Comparison of ENCODE assay signal across 11 cellular contexts in genomic region chr20:23125625-23126191, GRCh38. TPM values are rescaled to one million over a fixed set of nuclear protein-coding genes. Genes with fewer than 3 reads are reported as not detected.
DNase-seq lines count a peak whose midpoint lies in the region; ATAC-seq and TF ChIP-seq lines count a peak whose summit lies in the region.
"Had no signal": no experiment of that assay in that cellular context is flagged by ENCODE, and none has a peak within 500 bp of the region (broad histone marks: within the 10 kb centered on the region; RNA-seq: fewer than 3 reads in every experiment).

No MANE protein-coding gene starts in this region.

- WGBS in ovary, 3 donors: 80 to 94% (median 88%) methylated on average over 5 of the region's 5 CpGs

- H3K9me3 Mint-ChIP-seq in CD14-positive monocyte: no peaks in the 10 kb centered on the region

- no peak for ATAC-seq in GM19023 (IDR thresholded peaks at IDR 0.05; ENCODE audit: unreplicated experiment)
- ATAC-seq: HCT116 had no signal

- peak; percentile 96 for DNase-seq in CD14-positive monocyte (ENCODE audit: low spot score)
- DNase-seq in Karpas-422: peak; percentile 94
- peak in 6 of 10 donors; percentile 27 to 60 (median 52) for DNase-seq in dorsolateral prefrontal cortex
- DNase-seq in ovary: no peak
- DNase-seq in NCI-H2196 (lab: John Stamatoyannopoulos, UW; ENCODE audit: unreplicated experiment): no peak
- no peak for DNase-seq in T-helper 2 cell
- DNase-seq: activated CD4-positive, alpha-beta T cell treated with anti-CD3 and anti-CD28 coated beads, Interleukin-2, amount 50 U/mL, for 48 hours had no signal

- peaks cover 2 to 13% of the 10 kb centered on the region in 2 donors for H3K36me3 Mint-ChIP-seq in CD14-positive monocyte

- H3K9me3 ChIP-seq in Karpas-422 (ENCODE audit: low read length) (no peaks in the 10 kb centered on the region), mucosa of rectum (ENCODE audit: control insufficient read depth in 2 of 2, low read length in 2 of 2) (no peaks in the 10 kb centered on the region), ovary (no peaks in the 10 kb centered on the region)

- intact Hi-C loops in CD14-positive monocyte (cut with micrococcal nuclease) (loop anchor here in 1 of 2 donors (1.0 to 5.0 kb wide), 2 partner anchors 8 to 38 kb away; partner anchors contain the start of gene CD93), dorsolateral prefrontal cortex (cut with DNase I) (no loop called here), ovary (cut with DNase I) (no loop called here)

- H3K36me3 ChIP-seq in Karpas-422 (ENCODE audit: insufficient read depth, low read length) (no peaks in the 10 kb centered on the region), mucosa of rectum (ENCODE audit: control insufficient read depth in 2 of 2, insufficient read depth in 2 of 2, low read length in 2 of 2) (no peaks in the 10 kb centered on the region), ovary (no peaks in the 10 kb centered on the region)

- H2AFZ ChIP-seq in Karpas-422 (ENCODE audit: low read length): 0 out of 2 replicates have a peak overlapping the region, but pooled peaks have one; percentile 68

- peaks cover 50% of the 10 kb centered on the region for H3K4me1 ChIP-seq in Karpas-422 (ENCODE audit: low read length)
- no peaks in the 10 kb centered on the region for H3K4me1 ChIP-seq in mucosa of rectum (ENCODE audit: control insufficient read depth in 2 of 2, insufficient read depth in 2 of 2, low read length in 2 of 2)
- H3K4me1 ChIP-seq in ovary (ENCODE audit: insufficient read depth): no peaks in the 10 kb centered on the region

- no peaks in the 10 kb centered on the region for H3K79me2 ChIP-seq in Karpas-422 (ENCODE audit: low read length)

- H3K9ac ChIP-seq in Karpas-422 (ENCODE audit: low read length): peak overlapping the region; percentile 79
- H3K9ac ChIP-seq in mucosa of rectum (ENCODE audit: low read depth in 1 of 2, low read length in 2 of 2): no peak overlapping the region

- TF ChIP-seq EP300 in ovary (IDR thresholded peaks at IDR 0.05): no peak

- peak overlapping the region; percentile 98 to 99 (median 99) for H3K27ac Mint-ChIP-seq in CD14-positive monocyte

- TF ChIP-seq POLR2A in ovary (IDR thresholded peaks at IDR 0.05): no peak

- peak overlapping the region; percentile 39 to 65 for H3K4me3 Mint-ChIP-seq in CD14-positive monocyte

- peak overlapping the region; percentile 71 for H3K4me2 ChIP-seq in Karpas-422 (ENCODE audit: low read depth, low read length, poor library complexity, severe bottlenecking)

- peaks cover 89% of the 10 kb centered on the region for H3K4me1 Mint-ChIP-seq in CD14-positive monocyte

- H4K20me1 ChIP-seq in Karpas-422 (ENCODE audit: insufficient read depth, low read depth, low read length): no peaks in the 10 kb centered on the region

- H3K27ac ChIP-seq in Karpas-422 (ENCODE audit: low read length) (peak overlapping the region; percentile 98), dorsolateral prefrontal cortex (peak overlapping the region in 30 of 59 donors; percentile 1 to 75 (median 46)), mucosa of rectum (ENCODE audit: low read depth in 2 of 2, low read length in 2 of 2) (peak overlapping the region; percentile 12 to 59), ovary (no peak overlapping the region)

- H3K4me3 ChIP-seq in Karpas-422 (ENCODE audit: low read length) (peak overlapping the region; percentile 51), dorsolateral prefrontal cortex (no peak overlapping the region), mucosa of rectum (ENCODE audit: low read length in 2 of 2) (no peak overlapping the region), ovary (no peak overlapping the region)

- H3K27me3 Mint-ChIP-seq in CD14-positive monocyte (ENCODE audit: low read depth in 3 of 3): no peaks in the 10 kb centered on the region

- no peaks in the 10 kb centered on the region for H3K9me2 ChIP-seq in Karpas-422 (replicated peaks; ENCODE audit: insufficient read depth, low read length)

- TF ChIP-seq CTCF in CD14-positive monocyte (IDR thresholded peaks at IDR 0.05) (no peak), dorsolateral prefrontal cortex (IDR thresholded peaks at IDR 0.05 in 54 of 56, conservative IDR thresholded peaks at IDR 0.05 in 2 of 56; ENCODE audit: low read depth in 1 of 56, partially characterized antibody in 56 of 56) (peak in 1 of 56 donors; percentile 6), ovary (IDR thresholded peaks at IDR 0.05) (no peak)

- H3K27me3 ChIP-seq in Karpas-422 (ENCODE audit: low read length): no peaks in the 10 kb centered on the region
- H3K27me3 ChIP-seq in dorsolateral prefrontal cortex: no peaks in the 10 kb centered on the region
- no peaks in the 10 kb centered on the region for H3K27me3 ChIP-seq in mucosa of rectum (ENCODE audit: control insufficient read depth in 2 of 2, insufficient read depth in 2 of 2, low read length in 2 of 2)
- H3K27me3 ChIP-seq in ovary: no peaks in the 10 kb centered on the region

RNA-seq across cellular contexts. Expression of gene CD93, which starts 39.6 kb away (rescaled TPM):
- polyA plus RNA-seq in CD14-positive monocyte (10 to 100 TPM; 26.0 to 48.9 TPM), ovary (10 to 100 TPM in 1 of 2 donors, 1 to 10 TPM in 1; 10.0 to 42.1 TPM)
- not detected in 2 replicates for total RNA-seq in Karpas-422 (2014; rRNA removed; shearing (Covaris generic); ENCODE audit: low replicate concordance)
- total RNA-seq in dorsolateral prefrontal cortex (10 to 100 TPM in 23 of 120 experiments, 1 to 10 TPM in 97; 1.1 to 24.6 (median 4.9) TPM), ovary (10 to 100 TPM in 5 of 7 donors, 1 to 10 TPM in 2; 7.0 to 30.8 (median 18.3) TPM)
- polyA plus RNA-seq: neural cell had no signal

Comparison
In these comparisons a context has a peak if more than half of its experiments do, and no peak if none do; other contexts are left out.
1. DNase-seq: peak in CD14-positive monocyte (single experiment), Karpas-422 (single experiment) and dorsolateral prefrontal cortex (6 of 10); none in ovary (0 of 5), NCI-H2196 (single experiment) and T-helper 2 cell (0 of 5).
2. H3K27ac ChIP-seq: peak in Karpas-422 (single experiment), dorsolateral prefrontal cortex (30 of 59) and mucosa of rectum (2 of 2); none in ovary (0 of 2).